1 cellular context compared by ENCODE assay signal in the genomic region with DNA sequence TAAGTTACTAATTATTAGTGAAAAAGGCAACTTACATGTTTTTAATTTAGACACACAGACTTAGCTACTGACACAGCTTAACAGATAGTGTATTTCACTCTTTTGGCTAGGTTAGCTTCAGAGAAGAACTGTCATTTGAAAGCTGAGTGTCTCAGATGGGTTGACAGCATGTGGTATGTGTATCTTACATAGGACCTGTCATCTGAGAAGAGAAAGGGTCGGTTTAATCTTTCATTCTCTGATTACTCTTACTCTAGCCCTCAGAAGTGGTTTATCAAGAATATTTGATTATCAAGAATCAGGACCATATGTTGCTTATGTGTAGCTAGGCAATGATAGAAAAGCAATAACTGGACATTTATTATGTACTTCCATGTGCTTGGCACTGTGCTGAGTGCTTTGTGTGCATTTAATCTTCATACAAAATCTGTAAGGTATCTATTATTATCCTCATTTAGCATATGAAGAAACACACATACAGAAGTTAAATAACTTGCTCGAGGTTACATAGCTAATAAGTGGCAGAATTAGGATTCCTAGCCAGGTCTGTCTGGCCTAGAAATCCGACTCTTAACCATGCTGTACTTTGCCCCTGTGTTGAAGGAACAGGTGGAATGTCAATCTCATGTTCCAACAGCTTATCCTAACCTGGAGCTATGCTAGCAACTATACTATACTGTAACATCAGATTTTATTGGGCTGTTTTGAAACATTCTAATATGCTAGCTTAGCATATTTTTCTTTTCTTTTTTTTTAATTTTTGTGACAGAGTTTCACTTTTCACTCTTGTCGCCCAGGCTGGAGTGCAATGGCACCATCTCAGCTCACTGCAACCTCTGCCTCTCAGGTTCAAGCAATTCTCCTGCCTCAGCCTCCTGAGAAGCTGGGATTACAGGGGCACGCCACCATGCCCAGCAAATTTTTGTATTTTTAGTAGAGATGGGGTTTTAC.
A peak's percentile ranks its signal among the peaks of the same experiment; 100 is the strongest.
TF ChIP-seq lines count a peak whose summit lies in the region.

No MANE protein-coding gene starts in this region.

TF ChIP-seq in HepG2, 621 proteins besides CTCF, POLR2A, EP300 and RAD21 (continued from another document and continues in another):
- peak; percentile 84 to 86 for TF ChIP-seq MAFK (conservative IDR thresholded peaks at IDR 0.05 in 1 of 2, IDR thresholded peaks at IDR 0.05 in 1 of 2; ENCODE audit: low read length in 2 of 2)
- TF ChIP-seq, protein P1, sequence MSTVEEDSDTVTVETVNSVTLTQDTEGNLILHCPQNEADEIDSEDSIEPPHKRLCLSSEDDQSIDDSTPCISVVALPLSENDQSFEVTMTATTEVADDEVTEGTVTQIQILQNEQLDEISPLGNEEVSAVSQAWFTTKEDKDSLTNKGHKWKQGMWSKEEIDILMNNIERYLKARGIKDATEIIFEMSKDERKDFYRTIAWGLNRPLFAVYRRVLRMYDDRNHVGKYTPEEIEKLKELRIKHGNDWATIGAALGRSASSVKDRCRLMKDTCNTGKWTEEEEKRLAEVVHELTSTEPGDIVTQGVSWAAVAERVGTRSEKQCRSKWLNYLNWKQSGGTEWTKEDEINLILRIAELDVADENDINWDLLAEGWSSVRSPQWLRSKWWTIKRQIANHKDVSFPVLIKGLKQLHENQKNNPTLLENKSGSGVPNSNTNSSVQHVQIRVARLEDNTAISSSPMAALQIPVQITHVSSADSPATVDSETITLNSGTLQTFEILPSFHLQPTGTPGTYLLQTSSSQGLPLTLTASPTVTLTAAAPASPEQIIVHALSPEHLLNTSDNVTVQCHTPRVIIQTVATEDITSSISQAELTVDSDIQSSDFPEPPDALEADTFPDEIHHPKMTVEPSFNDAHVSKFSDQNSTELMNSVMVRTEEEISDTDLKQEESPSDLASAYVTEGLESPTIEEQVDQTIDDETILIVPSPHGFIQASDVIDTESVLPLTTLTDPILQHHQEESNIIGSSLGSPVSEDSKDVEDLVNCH (CRISPR knock-in tag; IDR thresholded peaks at IDR 0.05): no peak
- TF ChIP-seq, protein P2, sequence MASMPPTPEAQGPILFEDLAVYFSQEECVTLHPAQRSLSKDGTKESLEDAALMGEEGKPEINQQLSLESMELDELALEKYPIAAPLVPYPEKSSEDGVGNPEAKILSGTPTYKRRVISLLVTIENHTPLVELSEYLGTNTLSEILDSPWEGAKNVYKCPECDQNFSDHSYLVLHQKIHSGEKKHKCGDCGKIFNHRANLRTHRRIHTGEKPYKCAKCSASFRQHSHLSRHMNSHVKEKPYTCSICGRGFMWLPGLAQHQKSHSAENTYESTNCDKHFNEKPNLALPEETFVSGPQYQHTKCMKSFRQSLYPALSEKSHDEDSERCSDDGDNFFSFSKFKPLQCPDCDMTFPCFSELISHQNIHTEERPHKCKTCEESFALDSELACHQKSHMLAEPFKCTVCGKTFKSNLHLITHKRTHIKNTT (CRISPR knock-in tag; IDR thresholded peaks at IDR 0.05): no peak
- TF ChIP-seq MEIS1 (CRISPR knock-in tag; IDR thresholded peaks at IDR 0.05; ENCODE audit: borderline replicate concordance): no peak
- TF ChIP-seq CENPT (CRISPR knock-in tag; IDR thresholded peaks at IDR 0.05; ENCODE audit: low read depth): no peak
- TF ChIP-seq RFXAP (CRISPR knock-in tag; IDR thresholded peaks at IDR 0.05; ENCODE audit: borderline replicate concordance): peak; percentile 47; the same call in 1 of the 2 replicates
- no peak for TF ChIP-seq EHMT2 (IDR thresholded peaks at IDR 0.05; ENCODE audit: borderline replicate concordance, low read depth, low read length)
- TF ChIP-seq NR2C2 (CRISPR knock-in tag; IDR thresholded peaks at IDR 0.05; ENCODE audit: borderline replicate concordance): no peak
- no peak for TF ChIP-seq ZNF558 (CRISPR knock-in tag; IDR thresholded peaks at IDR 0.05; ENCODE audit: borderline replicate concordance)
- TF ChIP-seq NR2F6 (IDR thresholded peaks at IDR 0.05): no peak
- peak; percentile 41; the same call in 1 of the 2 replicates for TF ChIP-seq NR2F6 (CRISPR knock-in tag; IDR thresholded peaks at IDR 0.05)
- TF ChIP-seq PCBP1 (IDR thresholded peaks at IDR 0.05; ENCODE audit: borderline replicate concordance, low read depth, low read length): no peak
- TF ChIP-seq, protein P3, sequence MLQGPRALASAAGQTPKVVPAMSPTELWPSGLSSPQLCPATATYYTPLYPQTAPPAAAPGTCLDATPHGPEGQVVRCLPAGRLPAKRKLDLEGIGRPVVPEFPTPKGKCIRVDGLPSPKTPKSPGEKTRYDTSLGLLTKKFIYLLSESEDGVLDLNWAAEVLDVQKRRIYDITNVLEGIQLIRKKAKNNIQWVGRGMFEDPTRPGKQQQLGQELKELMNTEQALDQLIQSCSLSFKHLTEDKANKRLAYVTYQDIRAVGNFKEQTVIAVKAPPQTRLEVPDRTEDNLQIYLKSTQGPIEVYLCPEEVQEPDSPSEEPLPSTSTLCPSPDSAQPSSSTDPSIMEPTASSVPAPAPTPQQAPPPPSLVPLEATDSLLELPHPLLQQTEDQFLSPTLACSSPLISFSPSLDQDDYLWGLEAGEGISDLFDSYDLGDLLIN (CRISPR knock-in tag; IDR thresholded peaks at IDR 0.05; ENCODE audit: borderline replicate concordance): no peak
- peak; percentile 79 for TF ChIP-seq HNF4G (IDR thresholded peaks at IDR 0.05; ENCODE audit: borderline replicate concordance, low read depth, low read length)
- TF ChIP-seq HNF4G (CRISPR knock-in tag; IDR thresholded peaks at IDR 0.05; ENCODE audit: borderline replicate concordance, low read depth): no peak
- TF ChIP-seq MAFF (IDR thresholded peaks at IDR 0.05; ENCODE audit: low read depth, low read length): peak; percentile 84
- TF ChIP-seq, protein P4, sequence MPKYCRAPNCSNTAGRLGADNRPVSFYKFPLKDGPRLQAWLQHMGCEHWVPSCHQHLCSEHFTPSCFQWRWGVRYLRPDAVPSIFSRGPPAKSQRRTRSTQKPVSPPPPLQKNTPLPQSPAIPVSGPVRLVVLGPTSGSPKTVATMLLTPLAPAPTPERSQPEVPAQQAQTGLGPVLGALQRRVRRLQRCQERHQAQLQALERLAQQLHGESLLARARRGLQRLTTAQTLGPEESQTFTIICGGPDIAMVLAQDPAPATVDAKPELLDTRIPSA (CRISPR knock-in tag; IDR thresholded peaks at IDR 0.05; ENCODE audit: borderline replicate concordance): no peak
- no peak for TF ChIP-seq GABPB1 (CRISPR knock-in tag; IDR thresholded peaks at IDR 0.05)
- TF ChIP-seq FLYWCH1 (CRISPR knock-in tag; IDR thresholded peaks at IDR 0.05): no peak
- TF ChIP-seq SNRNP70 (IDR thresholded peaks at IDR 0.05; ENCODE audit: low read depth, low read length): no peak
- TF ChIP-seq, protein P5, sequence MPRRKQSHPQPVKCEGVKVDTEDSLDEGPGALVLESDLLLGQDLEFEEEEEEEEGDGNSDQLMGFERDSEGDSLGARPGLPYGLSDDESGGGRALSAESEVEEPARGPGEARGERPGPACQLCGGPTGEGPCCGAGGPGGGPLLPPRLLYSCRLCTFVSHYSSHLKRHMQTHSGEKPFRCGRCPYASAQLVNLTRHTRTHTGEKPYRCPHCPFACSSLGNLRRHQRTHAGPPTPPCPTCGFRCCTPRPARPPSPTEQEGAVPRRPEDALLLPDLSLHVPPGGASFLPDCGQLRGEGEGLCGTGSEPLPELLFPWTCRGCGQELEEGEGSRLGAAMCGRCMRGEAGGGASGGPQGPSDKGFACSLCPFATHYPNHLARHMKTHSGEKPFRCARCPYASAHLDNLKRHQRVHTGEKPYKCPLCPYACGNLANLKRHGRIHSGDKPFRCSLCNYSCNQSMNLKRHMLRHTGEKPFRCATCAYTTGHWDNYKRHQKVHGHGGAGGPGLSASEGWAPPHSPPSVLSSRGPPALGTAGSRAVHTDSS (CRISPR knock-in tag; conservative IDR thresholded peaks at IDR 0.05): no peak
- no peak for TF ChIP-seq ZFAT (CRISPR knock-in tag; conservative IDR thresholded peaks at IDR 0.05)
- peak; percentile 31; the same call in 1 of the 2 replicates for TF ChIP-seq NCOR1 (IDR thresholded peaks at IDR 0.05; ENCODE audit: borderline replicate concordance, low read length)
- no peak for TF ChIP-seq CEBPG (CRISPR knock-in tag; IDR thresholded peaks at IDR 0.05)
- TF ChIP-seq, protein P6, sequence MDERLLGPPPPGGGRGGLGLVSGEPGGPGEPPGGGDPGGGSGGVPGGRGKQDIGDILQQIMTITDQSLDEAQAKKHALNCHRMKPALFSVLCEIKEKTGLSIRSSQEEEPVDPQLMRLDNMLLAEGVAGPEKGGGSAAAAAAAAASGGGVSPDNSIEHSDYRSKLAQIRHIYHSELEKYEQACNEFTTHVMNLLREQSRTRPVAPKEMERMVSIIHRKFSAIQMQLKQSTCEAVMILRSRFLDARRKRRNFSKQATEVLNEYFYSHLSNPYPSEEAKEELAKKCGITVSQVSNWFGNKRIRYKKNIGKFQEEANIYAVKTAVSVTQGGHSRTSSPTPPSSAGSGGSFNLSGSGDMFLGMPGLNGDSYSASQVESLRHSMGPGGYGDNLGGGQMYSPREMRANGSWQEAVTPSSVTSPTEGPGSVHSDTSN (CRISPR knock-in tag; IDR thresholded peaks at IDR 0.05): no peak
- no peak for TF ChIP-seq ZNF224 (CRISPR knock-in tag; IDR thresholded peaks at IDR 0.05)
- TF ChIP-seq PRPF4 (IDR thresholded peaks at IDR 0.05; ENCODE audit: low read depth, low read length, poor library complexity, severe bottlenecking): no peak
- TF ChIP-seq, protein P7, sequence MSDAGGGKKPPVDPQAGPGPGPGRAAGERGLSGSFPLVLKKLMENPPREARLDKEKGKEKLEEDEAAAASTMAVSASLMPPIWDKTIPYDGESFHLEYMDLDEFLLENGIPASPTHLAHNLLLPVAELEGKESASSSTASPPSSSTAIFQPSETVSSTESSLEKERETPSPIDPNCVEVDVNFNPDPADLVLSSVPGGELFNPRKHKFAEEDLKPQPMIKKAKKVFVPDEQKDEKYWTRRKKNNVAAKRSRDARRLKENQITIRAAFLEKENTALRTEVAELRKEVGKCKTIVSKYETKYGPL (CRISPR knock-in tag; IDR thresholded peaks at IDR 0.05): no peak
- no peak for TF ChIP-seq CREB1 (IDR thresholded peaks at IDR 0.05)
- no peak for TF ChIP-seq CREB1 (CRISPR knock-in tag; IDR thresholded peaks at IDR 0.05)
- TF ChIP-seq, protein P8, sequence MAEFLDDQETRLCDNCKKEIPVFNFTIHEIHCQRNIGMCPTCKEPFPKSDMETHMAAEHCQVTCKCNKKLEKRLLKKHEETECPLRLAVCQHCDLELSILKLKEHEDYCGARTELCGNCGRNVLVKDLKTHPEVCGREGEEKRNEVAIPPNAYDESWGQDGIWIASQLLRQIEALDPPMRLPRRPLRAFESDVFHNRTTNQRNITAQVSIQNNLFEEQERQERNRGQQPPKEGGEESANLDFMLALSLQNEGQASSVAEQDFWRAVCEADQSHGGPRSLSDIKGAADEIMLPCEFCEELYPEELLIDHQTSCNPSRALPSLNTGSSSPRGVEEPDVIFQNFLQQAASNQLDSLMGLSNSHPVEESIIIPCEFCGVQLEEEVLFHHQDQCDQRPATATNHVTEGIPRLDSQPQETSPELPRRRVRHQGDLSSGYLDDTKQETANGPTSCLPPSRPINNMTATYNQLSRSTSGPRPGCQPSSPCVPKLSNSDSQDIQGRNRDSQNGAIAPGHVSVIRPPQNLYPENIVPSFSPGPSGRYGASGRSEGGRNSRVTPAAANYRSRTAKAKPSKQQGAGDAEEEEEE (CRISPR knock-in tag; IDR thresholded peaks at IDR 0.05; ENCODE audit: borderline replicate concordance): no peak
- TF ChIP-seq ZNF644 (CRISPR knock-in tag; IDR thresholded peaks at IDR 0.05; ENCODE audit: low read depth): 0 out of 2 replicates have a peak, but pooled peaks have one; percentile 20
- no peak for TF ChIP-seq ZFP36L2 (CRISPR knock-in tag; IDR thresholded peaks at IDR 0.05)
- TF ChIP-seq SATB2 (CRISPR knock-in tag; IDR thresholded peaks at IDR 0.05): no peak
- TF ChIP-seq, protein P9, sequence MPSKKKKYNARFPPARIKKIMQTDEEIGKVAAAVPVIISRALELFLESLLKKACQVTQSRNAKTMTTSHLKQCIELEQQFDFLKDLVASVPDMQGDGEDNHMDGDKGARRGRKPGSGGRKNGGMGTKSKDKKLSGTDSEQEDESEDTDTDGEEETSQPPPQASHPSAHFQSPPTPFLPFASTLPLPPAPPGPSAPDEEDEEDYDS (CRISPR knock-in tag; IDR thresholded peaks at IDR 0.05): no peak
- TF ChIP-seq MIER2 (CRISPR knock-in tag; IDR thresholded peaks at IDR 0.05): no peak
- no peak for TF ChIP-seq IKZF4 (CRISPR knock-in tag; IDR thresholded peaks at IDR 0.05; ENCODE audit: borderline replicate concordance, low read depth, not compliant biosample characterization)
- TF ChIP-seq ZSCAN12 (CRISPR knock-in tag; IDR thresholded peaks at IDR 0.05): no peak
- TF ChIP-seq SIX1 (CRISPR knock-in tag; IDR thresholded peaks at IDR 0.05; ENCODE audit: borderline replicate concordance): peak; percentile 58; the same call in 1 of the 2 replicates
- no peak for TF ChIP-seq MAF1 (CRISPR knock-in tag; IDR thresholded peaks at IDR 0.05; ENCODE audit: borderline replicate concordance)
- TF ChIP-seq, protein P10, sequence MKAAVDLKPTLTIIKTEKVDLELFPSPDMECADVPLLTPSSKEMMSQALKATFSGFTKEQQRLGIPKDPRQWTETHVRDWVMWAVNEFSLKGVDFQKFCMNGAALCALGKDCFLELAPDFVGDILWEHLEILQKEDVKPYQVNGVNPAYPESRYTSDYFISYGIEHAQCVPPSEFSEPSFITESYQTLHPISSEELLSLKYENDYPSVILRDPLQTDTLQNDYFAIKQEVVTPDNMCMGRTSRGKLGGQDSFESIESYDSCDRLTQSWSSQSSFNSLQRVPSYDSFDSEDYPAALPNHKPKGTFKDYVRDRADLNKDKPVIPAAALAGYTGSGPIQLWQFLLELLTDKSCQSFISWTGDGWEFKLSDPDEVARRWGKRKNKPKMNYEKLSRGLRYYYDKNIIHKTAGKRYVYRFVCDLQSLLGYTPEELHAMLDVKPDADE (CRISPR knock-in tag; IDR thresholded peaks at IDR 0.05): no peak
- no peak for TF ChIP-seq ZNF451 (CRISPR knock-in tag; IDR thresholded peaks at IDR 0.05)
- no peak for TF ChIP-seq ZNF766 (CRISPR knock-in tag; IDR thresholded peaks at IDR 0.05; ENCODE audit: borderline replicate concordance)
- no peak for TF ChIP-seq ZNF501 (CRISPR knock-in tag; IDR thresholded peaks at IDR 0.05)
- no peak for TF ChIP-seq ZNF629 (CRISPR knock-in tag; conservative IDR thresholded peaks at IDR 0.05)
- TF ChIP-seq MIXL1 (CRISPR knock-in tag; IDR thresholded peaks at IDR 0.05): 0 out of 2 replicates have a peak, but pooled peaks have one; percentile 14
- no peak for TF ChIP-seq FOXA1 (IDR thresholded peaks at IDR 0.05)
- TF ChIP-seq FOXA1 (CRISPR knock-in tag; IDR thresholded peaks at IDR 0.05): peak; percentile 57; the same call in 1 of the 2 replicates
- TF ChIP-seq, protein P11, sequence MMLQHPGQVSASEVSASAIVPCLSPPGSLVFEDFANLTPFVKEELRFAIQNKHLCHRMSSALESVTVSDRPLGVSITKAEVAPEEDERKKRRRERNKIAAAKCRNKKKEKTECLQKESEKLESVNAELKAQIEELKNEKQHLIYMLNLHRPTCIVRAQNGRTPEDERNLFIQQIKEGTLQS (CRISPR knock-in tag; IDR thresholded peaks at IDR 0.05): no peak
- TF ChIP-seq ADNP (CRISPR knock-in tag; IDR thresholded peaks at IDR 0.05): no peak
- TF ChIP-seq ZNF674 (CRISPR knock-in tag; IDR thresholded peaks at IDR 0.05; ENCODE audit: low read depth): no peak
- no peak for TF ChIP-seq KDM5B (CRISPR knock-in tag; IDR thresholded peaks at IDR 0.05; ENCODE audit: borderline replicate concordance)
